ENCODE assay signal across 17 cellular contexts in the genomic region with DNA sequence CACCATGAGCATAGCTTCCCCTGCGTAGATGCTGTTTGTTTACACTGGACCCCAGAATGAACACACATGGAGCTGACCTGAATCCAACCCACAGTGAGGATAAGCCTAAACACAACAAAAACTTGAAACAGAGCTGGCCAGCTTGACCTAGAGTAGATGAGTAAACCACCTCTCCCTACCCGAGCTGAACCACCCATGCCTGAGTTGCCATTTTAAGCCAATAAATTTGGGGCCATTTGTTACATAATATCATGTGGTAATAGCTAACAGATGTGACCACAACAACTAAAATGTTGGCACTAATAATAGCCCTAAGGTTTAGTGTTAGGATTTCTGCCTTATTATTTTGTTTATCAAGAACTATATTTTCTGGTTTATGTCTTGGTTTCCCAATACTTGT.
A peak's percentile ranks its signal among the peaks of the same experiment; 100 is the strongest.
DNase-seq lines count a peak whose midpoint lies in the region; ATAC-seq and TF ChIP-seq lines count a peak whose summit lies in the region.
"Had no signal": no experiment of that assay in that cellular context is flagged by ENCODE, and none has a peak within 500 bp of the region (broad histone marks: within the 10 kb centered on the region; RNA-seq: fewer than 3 reads in every experiment).

No MANE protein-coding gene starts in this region.

- no peak overlapping the region for H3K27ac Mint-ChIP-seq in activated CD8-positive, alpha-beta T cell treated with anti-CD3 and anti-CD28 coated beads, Interleukin-2, amount 10 ng/mL, durations not matched to agents 7 days and 5 days
- H3K27ac Mint-ChIP-seq: CD4-positive, alpha-beta memory T cell had no signal

- no peaks in the 10 kb centered on the region for H3K4me1 Mint-ChIP-seq in activated CD8-positive, alpha-beta T cell treated with anti-CD3 and anti-CD28 coated beads, Interleukin-2, amount 10 ng/mL, durations not matched to agents 7 days and 5 days (ENCODE audit: low read depth)
- H3K4me1 Mint-ChIP-seq: CD4-positive, alpha-beta memory T cell had no signal

- H3K36me3 ChIP-seq in MG63, result no peaks in the 10 kb centered on the region
- H3K36me3 ChIP-seq: BE2C had no signal

- peak; percentile 23 for DNase-seq in GM03348 (ENCODE audit: low spot score)
- peak; percentile 4 for DNase-seq in MG63
- peak; percentile 81 for DNase-seq in fibroblast of mammary gland (ENCODE audit: low read depth)
- no peak for DNase-seq in activated CD8-positive, alpha-beta T cell treated with anti-CD3 and anti-CD28 coated beads, Interleukin-2, amount 10 ng/mL, durations not matched to agents 7 days and 5 days
- DNase-seq in dermis blood vessel endothelial cell, result no peak
- no peak for DNase-seq in iPS-NIHi7 (ENCODE audit: extremely low spot score)
- DNase-seq: ACHN; BE2C; CD4-positive, alpha-beta memory T cell; GOT3; MM.1S; NCI-H1092 treated with DMSO at 0.1 percent for 48 hours; NCI-H524 treated with DMSO at 0.1 percent for 48 hours; SHP77 treated with DMSO at 0.1 percent for 48 hours had no signal

- H3K9me3 Mint-ChIP-seq in activated CD8-positive, alpha-beta T cell treated with anti-CD3 and anti-CD28 coated beads, Interleukin-2, amount 10 ng/mL, durations not matched to agents 7 days and 5 days (ENCODE audit: insufficient read depth), result no peaks in the 10 kb centered on the region

- H3K27me3 Mint-ChIP-seq in activated CD8-positive, alpha-beta T cell treated with anti-CD3 and anti-CD28 coated beads, Interleukin-2, amount 10 ng/mL, durations not matched to agents 7 days and 5 days (ENCODE audit: low read depth), result no peaks in the 10 kb centered on the region
- H3K27me3 Mint-ChIP-seq: CD4-positive, alpha-beta memory T cell had no signal

- POLR2A ChIA-PET in activated CD8-positive, alpha-beta T cell treated with anti-CD3 and anti-CD28 coated beads, Interleukin-2, amount 10 ng/mL, durations not matched to agents 7 days and 5 days (lab: Charles Lee), result no interaction called here

- H3K36me3 Mint-ChIP-seq in activated CD8-positive, alpha-beta T cell treated with anti-CD3 and anti-CD28 coated beads, Interleukin-2, amount 10 ng/mL, durations not matched to agents 7 days and 5 days (ENCODE audit: low read depth), result no peaks in the 10 kb centered on the region
- H3K36me3 Mint-ChIP-seq: CD4-positive, alpha-beta memory T cell had no signal

- H3K27me3 ChIP-seq in MG63, result no peaks in the 10 kb centered on the region
- H3K27me3 ChIP-seq: BE2C had no signal

- no peak for ATAC-seq in activated CD8-positive, alpha-beta T cell treated with anti-CD3 and anti-CD28 coated beads, Interleukin-2, amount 10 ng/mL, durations not matched to agents 7 days and 5 days
- ATAC-seq in GM19397 (IDR thresholded peaks at IDR 0.05; ENCODE audit: unreplicated experiment), result no peak
- ATAC-seq: GM12878, SK-N-SH treated with all-trans-retinoic acid at 6 μM for 48 hours had no signal

- H3K4me3 ChIP-seq in MG63 (no peak overlapping the region), fibroblast of mammary gland (ENCODE audit: control insufficient read depth, low read depth, low read length) (no peak overlapping the region)
- H3K4me3 ChIP-seq: GM12878 had no signal

- TF ChIP-seq CTCF in fibroblast of mammary gland (conservative IDR thresholded peaks at IDR 0.05; ENCODE audit: control insufficient read depth, insufficient read depth, low read depth, low read length), result no peak

- H3K4me3 Mint-ChIP-seq in activated CD8-positive, alpha-beta T cell treated with anti-CD3 and anti-CD28 coated beads, Interleukin-2, amount 10 ng/mL, durations not matched to agents 7 days and 5 days, result no peak overlapping the region
- H3K4me3 Mint-ChIP-seq: CD4-positive, alpha-beta memory T cell had no signal

- H3K9me3 ChIP-seq in MG63, result no peaks in the 10 kb centered on the region
- H3K9me3 ChIP-seq: BE2C had no signal

- CTCF ChIA-PET in activated CD8-positive, alpha-beta T cell treated with anti-CD3 and anti-CD28 coated beads, Interleukin-2, amount 10 ng/mL, durations not matched to agents 7 days and 5 days (lab: Charles Lee), result no interaction called here

Comparison
In these comparisons a context has a peak if more than half of its experiments do, and no peak if none do; other contexts are left out.
1. DNase-seq: peak in GM03348 (single experiment), MG63 (single experiment) and fibroblast of mammary gland (single experiment); none in activated CD8-positive, alpha-beta T cell treated with anti-CD3 and anti-CD28 coated beads, Interleukin-2, amount 10 ng/mL, durations not matched to agents 7 days and 5 days (single experiment), dermis blood vessel endothelial cell (single experiment) and iPS-NIHi7 (single experiment).